Comparison of ENCODE assay signal across 9 cellular contexts in the genomic region with DNA sequence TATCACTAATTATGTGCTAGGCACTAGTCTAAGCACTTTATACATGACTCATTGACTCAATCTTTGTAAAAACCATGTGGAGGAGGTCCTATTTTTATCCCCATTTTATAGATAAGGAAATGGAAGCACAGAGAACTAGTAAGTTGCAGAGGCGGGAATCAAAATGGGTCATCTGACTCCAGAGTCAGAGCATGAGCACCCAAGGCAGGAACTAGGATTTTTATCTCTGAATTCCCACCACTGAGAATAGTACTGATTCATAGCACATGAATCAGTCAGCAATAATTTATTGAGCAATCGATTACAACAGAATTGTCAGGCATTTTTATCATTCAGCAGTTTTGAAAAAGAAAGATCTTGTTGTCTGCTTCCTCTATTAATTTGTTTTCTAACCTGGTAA. TPM values are rescaled to one million over a fixed set of nuclear protein-coding genes. Genes with fewer than 3 reads are reported as not detected.
DNase-seq lines count a peak whose midpoint lies in the region; ATAC-seq, FAIRE-seq and TF ChIP-seq lines count a peak whose summit lies in the region.
"Had no signal": no experiment of that assay in that cellular context is flagged by ENCODE, and none has a peak within 500 bp of the region (broad histone marks: within the 10 kb centered on the region; RNA-seq: fewer than 3 reads in every experiment).

No MANE protein-coding gene starts in this region.

- peak in 2 of 4 donors; percentile 27 to 85 for TF ChIP-seq EP300 in upper lobe of left lung (IDR thresholded peaks at IDR 0.05)

- peaks cover 13% of the 10 kb centered on the region for H3K36me3 ChIP-seq in bronchial epithelial cell (ENCODE audit: control insufficient read depth, insufficient read depth, low read length)
- H3K36me3 ChIP-seq in upper lobe of left lung: peaks cover 0 to 43% (median 15%) of the 10 kb centered on the region in 4 donors

- CTCF ChIA-PET in activated CD8-positive, alpha-beta memory T cell treated with anti-CD3 and anti-CD28 coated beads, Interleukin-2, amount 10 ng/mL, durations not matched to agents 7 days and 5 days (lab: Charles Lee): no interaction called here

- H3K9me3 Mint-ChIP-seq in activated CD8-positive, alpha-beta memory T cell treated with anti-CD3 and anti-CD28 coated beads, Interleukin-2, amount 10 ng/mL, durations not matched to agents 7 days and 5 days (ENCODE audit: low read depth): peaks cover 8% of the 10 kb centered on the region

- peak overlapping the region; percentile 69 to 88 (median 77) for H3K27ac ChIP-seq in upper lobe of left lung
- H3K27ac ChIP-seq: HL-60 had no signal

- no peak overlapping the region for H3K27ac Mint-ChIP-seq in activated CD8-positive, alpha-beta memory T cell treated with anti-CD3 and anti-CD28 coated beads, Interleukin-2, amount 10 ng/mL, durations not matched to agents 7 days and 5 days
- H3K27ac Mint-ChIP-seq: activated naive CD4-positive, alpha-beta T cell treated with anti-CD3 and anti-CD28 coated beads, Interleukin-2, amount 50 U/mL, for 72 hours had no signal

- H3K4me3 Mint-ChIP-seq in activated CD8-positive, alpha-beta memory T cell treated with anti-CD3 and anti-CD28 coated beads, Interleukin-2, amount 10 ng/mL, durations not matched to agents 7 days and 5 days: no peak overlapping the region

- DNase-seq in M059J (ENCODE audit: low read depth) (peak; percentile 63), bronchial epithelial cell (ENCODE audit: low read depth) (peak; percentile 99), left lobe of liver (ENCODE audit: low spot score) (no peak), upper lobe of left lung (peak in 1 of 2 donors; percentile 68), Ammon's horn (ENCODE audit: low spot score) (no peak)
- DNase-seq in activated CD8-positive, alpha-beta memory T cell treated with anti-CD3 and anti-CD28 coated beads, Interleukin-2, amount 10 ng/mL, durations not matched to agents 7 days and 5 days: no peak

- peaks cover 63 to 66% (median 65%) of the 10 kb centered on the region in 4 donors for H3K4me1 ChIP-seq in upper lobe of left lung

- TF ChIP-seq CTCF in bronchial epithelial cell (IDR thresholded peaks at IDR 0.05; ENCODE audit: insufficient read depth, low read length, severe bottlenecking) (no peak), upper lobe of left lung (IDR thresholded peaks at IDR 0.05) (no peak)

- FAIRE-seq in bronchial epithelial cell (lab: Jason Lieb, UNC): no peak

- H3K27me3 ChIP-seq in bronchial epithelial cell (ENCODE audit: control insufficient read depth, insufficient read depth, low read length) (no peaks in the 10 kb centered on the region), upper lobe of left lung (no peaks in the 10 kb centered on the region)

- no peaks in the 10 kb centered on the region for H3K27me3 Mint-ChIP-seq in activated CD8-positive, alpha-beta memory T cell treated with anti-CD3 and anti-CD28 coated beads, Interleukin-2, amount 10 ng/mL, durations not matched to agents 7 days and 5 days

- ATAC-seq in left lobe of liver (peak; percentile 24), upper lobe of left lung (ENCODE audit: low FRiP score in 2 of 2) (peak; percentile 70 to 87), GM21528 (IDR thresholded peaks at IDR 0.05; ENCODE audit: low FRiP score, unreplicated experiment) (no peak)
- no peak for ATAC-seq in activated CD8-positive, alpha-beta memory T cell treated with anti-CD3 and anti-CD28 coated beads, Interleukin-2, amount 10 ng/mL, durations not matched to agents 7 days and 5 days
- ATAC-seq: activated naive CD4-positive, alpha-beta T cell treated with anti-CD3 and anti-CD28 coated beads, Interleukin-2, amount 50 U/mL, for 72 hours had no signal

- peaks cover 27% of the 10 kb centered on the region for H3K4me1 Mint-ChIP-seq in activated CD8-positive, alpha-beta memory T cell treated with anti-CD3 and anti-CD28 coated beads, Interleukin-2, amount 10 ng/mL, durations not matched to agents 7 days and 5 days

- 48 to 59% methylated on average over 2 of the region's 2 CpGs for WGBS in upper lobe of left lung, 2 donors

- peaks cover 0 to 6% (median 0%) of the 10 kb centered on the region in 4 donors for H3K9me3 ChIP-seq in upper lobe of left lung

- no peak overlapping the region for H3K4me3 ChIP-seq in bronchial epithelial cell (ENCODE audit: low read depth, low read length)
- no peak overlapping the region for H3K4me3 ChIP-seq in upper lobe of left lung

- peaks cover 43% of the 10 kb centered on the region for H3K36me3 Mint-ChIP-seq in activated CD8-positive, alpha-beta memory T cell treated with anti-CD3 and anti-CD28 coated beads, Interleukin-2, amount 10 ng/mL, durations not matched to agents 7 days and 5 days

- TF ChIP-seq POLR2A in upper lobe of left lung (IDR thresholded peaks at IDR 0.05): no peak

RNA-seq across cellular contexts. Expression of a gene that starts 19.3 kb away (rescaled TPM):
- 97.3 and 105 TPM in 2 replicates for total RNA-seq in M059J (2014; rRNA removed; shearing (Covaris generic))
- 173 and 199 TPM in 2 replicates for total RNA-seq in bronchial epithelial cell
- 104 TPM for total RNA-seq in left lobe of liver
- total RNA-seq in upper lobe of left lung: 100 to 1,000 TPM; 103 to 190 (median 174) TPM
- total RNA-seq in activated CD8-positive, alpha-beta memory T cell treated with anti-CD3 and anti-CD28 coated beads, Interleukin-2, amount 10 ng/mL, durations not matched to agents 7 days and 5 days: 10 to 100 TPM in 1 of 2 experiments, 1 to 10 TPM in 1; 8.9 to 15.6 TPM

RNA-seq across cellular contexts. Expression of a gene that starts 46.1 kb away (rescaled TPM):
- total RNA-seq in M059J (2014; rRNA removed; shearing (Covaris generic)): 55.4 and 59.2 TPM in 2 replicates
- total RNA-seq in bronchial epithelial cell (33.9 and 62.4 TPM in 2 replicates), left lobe of liver (11.8 TPM), upper lobe of left lung (10 to 100 TPM; 13.7 to 42.0 (median 29.4) TPM)
- 10 to 100 TPM; 46.8 to 57.5 TPM for total RNA-seq in activated CD8-positive, alpha-beta memory T cell treated with anti-CD3 and anti-CD28 coated beads, Interleukin-2, amount 10 ng/mL, durations not matched to agents 7 days and 5 days

RNA-seq across cellular contexts. Expression of a gene that starts 57.2 kb away (rescaled TPM):
- not detected in 2 replicates for total RNA-seq in M059J (2014; rRNA removed; shearing (Covaris generic))
- 0.26 and 0.38 TPM in 2 replicates for total RNA-seq in bronchial epithelial cell
- 3.3 TPM for total RNA-seq in left lobe of liver
- 10 to 100 TPM in 2 of 6 donors, 1 to 10 TPM in 4; 4.0 to 17.5 (median 6.5) TPM for total RNA-seq in upper lobe of left lung
- total RNA-seq in activated CD8-positive, alpha-beta memory T cell treated with anti-CD3 and anti-CD28 coated beads, Interleukin-2, amount 10 ng/mL, durations not matched to agents 7 days and 5 days: under 1 TPM in 1 of 2 experiments, not detected in 1; 0.18 TPM
- total RNA-seq: activated naive CD4-positive, alpha-beta T cell treated with anti-CD3 and anti-CD28 coated beads, Interleukin-2, amount 50 U/mL, for 72 hours had no signal

Comparison
In these comparisons a context has a peak if more than half of its experiments do, and no peak if none do; other contexts are left out.
1. DNase-seq: peak in M059J (single experiment) and bronchial epithelial cell (single experiment); none in left lobe of liver (single experiment), activated CD8-positive, alpha-beta memory T cell treated with anti-CD3 and anti-CD28 coated beads, Interleukin-2, amount 10 ng/mL, durations not matched to agents 7 days and 5 days (single experiment) and Ammon's horn (single experiment).
2. ATAC-seq: peak in left lobe of liver (single experiment) and upper lobe of left lung (2 of 2); none in activated CD8-positive, alpha-beta memory T cell treated with anti-CD3 and anti-CD28 coated beads, Interleukin-2, amount 10 ng/mL, durations not matched to agents 7 days and 5 days (single experiment) and GM21528 (single experiment).